In the genomic region with DNA sequence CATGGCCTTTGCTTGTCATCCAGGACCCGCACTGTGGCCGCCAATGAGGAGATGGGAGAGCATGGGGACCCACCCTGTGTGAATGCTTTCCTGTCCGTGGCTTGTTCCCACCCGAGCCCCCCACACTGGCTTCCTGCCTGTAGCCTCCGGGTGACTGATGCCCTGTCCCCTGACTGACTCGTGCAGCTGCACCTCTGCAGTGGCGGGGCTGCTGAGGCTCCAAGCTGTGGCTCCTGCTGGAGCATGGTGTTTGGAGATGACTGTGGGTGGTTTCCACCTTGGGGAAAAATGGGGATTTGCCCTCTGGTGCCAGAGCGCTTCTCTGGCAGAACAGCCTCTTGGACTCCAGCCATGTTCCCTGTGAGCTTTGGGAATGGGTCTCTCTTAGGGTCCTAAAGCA, we compare ENCODE assay signal across 12 cellular contexts. TPM values are rescaled to one million over a fixed set of nuclear protein-coding genes. Genes with fewer than 3 reads are reported as not detected.
DNase-seq lines count a peak whose midpoint lies in the region; ATAC-seq, FAIRE-seq and TF ChIP-seq lines count a peak whose summit lies in the region.
"Had no signal": no experiment of that assay in that cellular context is flagged by ENCODE, and none has a peak within 500 bp of the region (broad histone marks: within the 10 kb centered on the region; RNA-seq: fewer than 3 reads in every experiment).

No MANE protein-coding gene starts in this region.

- DNase-seq in CD1c-positive myeloid dendritic cell (ENCODE audit: extremely low spot score) = peak; percentile 17
- DNase-seq in GM23338 (ENCODE audit: low spot score) = no peak
- no peak for DNase-seq in natural killer cell
- DNase-seq in EL = no peak
- no peak for DNase-seq in small intestine
- DNase-seq: central memory CD4-positive, alpha-beta T cell; heart right ventricle; NCI-H446 treated with DMSO at 0.1 percent for 48 hours had no signal

- H3K9me3 Mint-ChIP-seq in GM23338 = peaks cover 3% of the 10 kb centered on the region; the same call in 2 of the 3 replicates
- H3K9me3 Mint-ChIP-seq in activated T-helper 17 cell treated with anti-CD3 and anti-CD28 coated beads, Interleukin-2, amount 50 U/mL, for 72 hours = no peaks in the 10 kb centered on the region
- no peaks in the 10 kb centered on the region for H3K9me3 Mint-ChIP-seq in natural killer cell

- H3K27me3 Mint-ChIP-seq in GM23338 (ENCODE audit: insufficient read depth, low read depth, poor library complexity) (peaks cover 41% of the 10 kb centered on the region), natural killer cell (ENCODE audit: low read depth in 2 of 2) (no peaks in the 10 kb centered on the region)
- peaks cover 11% of the 10 kb centered on the region for H3K27me3 Mint-ChIP-seq in activated T-helper 17 cell treated with anti-CD3 and anti-CD28 coated beads, Interleukin-2, amount 50 U/mL, for 72 hours

- H4K20me1 ChIP-seq in GM23338 (replicated peaks; ENCODE audit: insufficient read depth) = no peaks in the 10 kb centered on the region; the same call in 1 of the 2 replicates

- H3K4me1 Mint-ChIP-seq in GM23338 = peaks cover 49% of the 10 kb centered on the region
- H3K4me1 Mint-ChIP-seq in activated T-helper 17 cell treated with anti-CD3 and anti-CD28 coated beads, Interleukin-2, amount 50 U/mL, for 72 hours = peaks cover 28% of the 10 kb centered on the region
- H3K4me1 Mint-ChIP-seq in natural killer cell = peaks cover 54 to 56% of the 10 kb centered on the region in 2 donors

- WGBS in small intestine, 3 donors = 50 to 67% (median 51%) methylated on average over 6 to 8 of the region's 8 CpGs

- H3K36me3 Mint-ChIP-seq in GM23338 (ENCODE audit: low read depth) (no peaks in the 10 kb centered on the region; the same call in 2 of the 3 replicates), natural killer cell (no peaks in the 10 kb centered on the region)
- H3K36me3 Mint-ChIP-seq in activated T-helper 17 cell treated with anti-CD3 and anti-CD28 coated beads, Interleukin-2, amount 50 U/mL, for 72 hours (ENCODE audit: low read depth) = peaks cover 22% of the 10 kb centered on the region

- no peak for FAIRE-seq in small intestine (lab: Jason Lieb, UNC)
- FAIRE-seq: pancreas had no signal

- H3K27ac ChIP-seq in GM23338 (ENCODE audit: low read depth) = no peak overlapping the region
- no peak overlapping the region for H3K27ac ChIP-seq in small intestine (ENCODE audit: low read depth in 1 of 2, low read length in 1 of 2)

- H3K27me3 ChIP-seq in GM23338 (ENCODE audit: insufficient read depth) (peaks cover 45% of the 10 kb centered on the region), small intestine (ENCODE audit: control insufficient read depth in 2 of 2, insufficient read depth in 2 of 2, low read length in 2 of 2) (no peaks in the 10 kb centered on the region)
- H3K27me3 ChIP-seq: pancreas had no signal

- H2AFZ ChIP-seq in GM23338 = no peak overlapping the region

- peak overlapping the region; percentile 89; the same call in 1 of the 2 replicates for H3K4me2 ChIP-seq in GM23338

- peaks cover 50% of the 10 kb centered on the region for H3K4me1 ChIP-seq in GM23338 (ENCODE audit: insufficient read depth)
- peaks cover 0 to 2% of the 10 kb centered on the region in 2 donors for H3K4me1 ChIP-seq in small intestine (ENCODE audit: control insufficient read depth in 2 of 2, insufficient read depth in 1 of 2, low read depth in 1 of 2, low read length in 1 of 2)

- TF ChIP-seq CTCF in GM23338 (conservative IDR thresholded peaks at IDR 0.05; ENCODE audit: low read depth in 2 of 2) = no peak
- no peak for TF ChIP-seq CTCF in natural killer cell (IDR thresholded peaks at IDR 0.05)

- intact Hi-C loops in natural killer cell (cut with micrococcal nuclease) = loop anchor here (10.0 kb wide), 1 partner anchor 163 kb away; no protein-coding TSS in a partner anchor

- peaks cover 15% of the 10 kb centered on the region for H3K79me2 ChIP-seq in GM23338 (replicated peaks; ENCODE audit: insufficient read depth)

- H3F3A ChIP-seq in GM23338 (replicated peaks; ENCODE audit: low read depth) = peaks cover 10% of the 10 kb centered on the region; the same call in 1 of the 2 replicates

- H3K36me3 ChIP-seq in GM23338 (ENCODE audit: insufficient read depth) (no peaks in the 10 kb centered on the region), small intestine (ENCODE audit: control insufficient read depth in 2 of 2, insufficient read depth in 2 of 2, low read length in 2 of 2) (no peaks in the 10 kb centered on the region)
- H3K36me3 ChIP-seq: heart right ventricle, pancreas had no signal

- ATAC-seq in GM23338 (no peak), natural killer cell (no peak), HG02870 (IDR thresholded peaks at IDR 0.05; ENCODE audit: unreplicated experiment) (no peak), GM18909 (IDR thresholded peaks at IDR 0.05; ENCODE audit: poor library complexity, unreplicated experiment) (no peak)
- peak; percentile 18 for ATAC-seq in activated T-helper 17 cell treated with anti-CD3 and anti-CD28 coated beads, Interleukin-2, amount 50 U/mL, for 72 hours (replicated peaks)
- ATAC-seq: heart right ventricle, pancreas had no signal

- no peak overlapping the region for H3K27ac Mint-ChIP-seq in GM23338
- no peak overlapping the region for H3K27ac Mint-ChIP-seq in activated T-helper 17 cell treated with anti-CD3 and anti-CD28 coated beads, Interleukin-2, amount 50 U/mL, for 72 hours
- H3K27ac Mint-ChIP-seq in natural killer cell = peak overlapping the region in 1 of 2 donors; percentile 33

- H3K4me3 Mint-ChIP-seq in GM23338 = peak overlapping the region; percentile 94
- peak overlapping the region; percentile 91 for H3K4me3 Mint-ChIP-seq in activated T-helper 17 cell treated with anti-CD3 and anti-CD28 coated beads, Interleukin-2, amount 50 U/mL, for 72 hours
- H3K4me3 Mint-ChIP-seq in natural killer cell = peak overlapping the region; percentile 98

- no peaks in the 10 kb centered on the region for H3K9me2 ChIP-seq in GM23338 (ENCODE audit: insufficient read depth)

- H3K4me3 ChIP-seq in GM23338 (peak overlapping the region; percentile 95), small intestine (ENCODE audit: low read depth in 1 of 2, low read length in 2 of 2) (no peak overlapping the region)

- no peaks in the 10 kb centered on the region for H3K9me3 ChIP-seq in small intestine (ENCODE audit: control insufficient read depth, low read depth)
- H3K9me3 ChIP-seq: heart right ventricle, pancreas had no signal

RNA-seq across cellular contexts. Expression of gene CAMK1D, which starts 2.1 kb away (rescaled TPM):
- total RNA-seq in GM23338 (2014; rRNA removed; shearing (Covaris generic)) = 3.3 and 7.2 TPM in 2 replicates
- 4.6 TPM in 2 replicates for polyA plus RNA-seq in GM23338 (2016; fragmentation: Nextera tagmentation; extraction: Ambion mirVana)
- 10 to 100 TPM; 10.9 to 20.7 TPM for total RNA-seq in activated T-helper 17 cell treated with anti-CD3 and anti-CD28 coated beads, Interleukin-2, amount 50 U/mL, for 72 hours
- 10 to 100 TPM; 44.2 to 56.4 (median 49.7) TPM for total RNA-seq in natural killer cell
- 1 to 10 TPM in 2 of 3 donors, under 1 TPM in 1; 0.45 to 6.1 (median 1.6) TPM for polyA plus RNA-seq in small intestine
